Comparison of ENCODE assay signal across 8 cellular contexts in genomic region chr2:196259507-196260481, GRCh38.
A peak's percentile ranks its signal among the peaks of the same experiment; 100 is the strongest.
DNase-seq lines count a peak whose midpoint lies in the region; FAIRE-seq and TF ChIP-seq lines count a peak whose summit lies in the region.

No MANE protein-coding gene starts in this region.

- no peak for DNase-seq in activated T-cell treated with anti-CD3 and anti-CD28 coated beads, Interleukin-2, amount 50 U/mL, for 24 hours
- no peak for DNase-seq in activated T-cell treated with anti-CD3 and anti-CD28 coated beads for 4 hours
- peak; percentile 47 for DNase-seq in activated CD4-positive, alpha-beta T cell treated with anti-CD3 and anti-CD28 coated beads, Interleukin-2, amount 10 ng/mL, durations not matched to agents 7 days and 5 days
- peak; percentile 84 for DNase-seq in fibroblast of pulmonary artery (ENCODE audit: low read depth)
- DNase-seq in transverse colon = no peak
- no peak for DNase-seq in D721Med (ENCODE audit: insufficient read length, low spot score)
- DNase-seq in putamen (ENCODE audit: low spot score) = no peak
- no peak for DNase-seq in middle frontal gyrus (ENCODE audit: extremely low spot score, low spot score)

- TF ChIP-seq POLR2A in transverse colon (IDR thresholded peaks at IDR 0.05) = no peak

- CTCF ChIA-PET in activated CD4-positive, alpha-beta T cell treated with anti-CD3 and anti-CD28 coated beads, Interleukin-2, amount 10 ng/mL, durations not matched to agents 7 days and 5 days (lab: Charles Lee) = interaction anchor here (0.5 to 12.6 kb wide), 19 partner anchors 17 to 652 kb away, joined by 3 to 135 read pairs (median 4); no protein-coding TSS in a partner anchor

- TF ChIP-seq EP300 in transverse colon (IDR thresholded peaks at IDR 0.05; ENCODE audit: low read depth) = no peak

- no peaks in the 10 kb centered on the region for H3K27me3 Mint-ChIP-seq in activated T-cell treated with anti-CD3 and anti-CD28 coated beads, Interleukin-2, amount 50 U/mL, for 24 hours
- no peaks in the 10 kb centered on the region for H3K27me3 Mint-ChIP-seq in activated CD4-positive, alpha-beta T cell treated with anti-CD3 and anti-CD28 coated beads, Interleukin-2, amount 10 ng/mL, durations not matched to agents 7 days and 5 days

- POLR2A ChIA-PET in activated CD4-positive, alpha-beta T cell treated with anti-CD3 and anti-CD28 coated beads, Interleukin-2, amount 10 ng/mL, durations not matched to agents 7 days and 5 days (lab: Charles Lee) = interaction anchor here (0.6 to 1.0 kb wide), 5 partner anchors 83 to 200 kb away, joined by 3 to 7 read pairs (median 3); partner anchors contain the start of gene STK17B

- no peaks in the 10 kb centered on the region for H3K36me3 Mint-ChIP-seq in activated T-cell treated with anti-CD3 and anti-CD28 coated beads, Interleukin-2, amount 50 U/mL, for 24 hours (ENCODE audit: low read depth)
- H3K36me3 Mint-ChIP-seq in activated CD4-positive, alpha-beta T cell treated with anti-CD3 and anti-CD28 coated beads, Interleukin-2, amount 10 ng/mL, durations not matched to agents 7 days and 5 days (ENCODE audit: low read depth) = peaks cover 17% of the 10 kb centered on the region

- peak overlapping the region; percentile 4 to 43 (median 30) for H3K27ac ChIP-seq in transverse colon

- H3K36me3 ChIP-seq in transverse colon = no peaks in the 10 kb centered on the region

- H3K4me3 ChIP-seq in fibroblast of pulmonary artery (replicated peaks; ENCODE audit: low read depth, low read length) = no peak overlapping the region
- no peak overlapping the region for H3K4me3 ChIP-seq in transverse colon

- no peak for TF ChIP-seq CTCF in fibroblast of pulmonary artery (IDR thresholded peaks at IDR 0.05; ENCODE audit: low read length, missing control alignments)
- no peak for TF ChIP-seq CTCF in transverse colon (IDR thresholded peaks at IDR 0.05)
- no peak for TF ChIP-seq CTCF in D721Med (IDR thresholded peaks at IDR 0.05; ENCODE audit: insufficient read depth, missing control alignments)

- no peaks in the 10 kb centered on the region for H3K27me3 ChIP-seq in transverse colon

- FAIRE-seq in D721Med (lab: Jason Lieb, UNC) = no peak

- peaks cover 2% of the 10 kb centered on the region for H3K9me3 Mint-ChIP-seq in activated T-cell treated with anti-CD3 and anti-CD28 coated beads, Interleukin-2, amount 50 U/mL, for 24 hours
- H3K9me3 Mint-ChIP-seq in activated CD4-positive, alpha-beta T cell treated with anti-CD3 and anti-CD28 coated beads, Interleukin-2, amount 10 ng/mL, durations not matched to agents 7 days and 5 days = peaks cover 12% of the 10 kb centered on the region

- H3K4me1 Mint-ChIP-seq in activated T-cell treated with anti-CD3 and anti-CD28 coated beads, Interleukin-2, amount 50 U/mL, for 24 hours (ENCODE audit: low read depth) = peaks cover 76% of the 10 kb centered on the region
- peaks cover 73% of the 10 kb centered on the region for H3K4me1 Mint-ChIP-seq in activated CD4-positive, alpha-beta T cell treated with anti-CD3 and anti-CD28 coated beads, Interleukin-2, amount 10 ng/mL, durations not matched to agents 7 days and 5 days

- in situ Hi-C loops in transverse colon (cut with MboI; ENCODE audit: low pct_ligation_motif_present in 1 of 4, low pct_unique_long_range_greater_than_20kb in 1 of 4, low sequenced_read_pairs in 3 of 4) = loop anchor here in 1 of 4 donors (25.0 kb wide), 1 partner anchor 97 kb away; the partner anchor contains the start of gene STK17B

- peak overlapping the region; percentile 99 for H3K27ac Mint-ChIP-seq in activated T-cell treated with anti-CD3 and anti-CD28 coated beads, Interleukin-2, amount 50 U/mL, for 24 hours
- H3K27ac Mint-ChIP-seq in activated CD4-positive, alpha-beta T cell treated with anti-CD3 and anti-CD28 coated beads, Interleukin-2, amount 10 ng/mL, durations not matched to agents 7 days and 5 days = peak overlapping the region; percentile 96

- H3K4me1 ChIP-seq in transverse colon = no peaks in the 10 kb centered on the region

- no peaks in the 10 kb centered on the region for H3K9me3 ChIP-seq in transverse colon

- intact Hi-C loops in transverse colon (cut with DNase I; ENCODE audit: low total_unique reads) = no loop called here

- WGBS in transverse colon (ENCODE audit: low coverage in 1 of 2), 2 donors = 65 to 71% methylated on average over 7 of the region's 7 CpGs

- peak overlapping the region; percentile 77 for H3K4me3 Mint-ChIP-seq in activated T-cell treated with anti-CD3 and anti-CD28 coated beads, Interleukin-2, amount 50 U/mL, for 24 hours
- H3K4me3 Mint-ChIP-seq in activated CD4-positive, alpha-beta T cell treated with anti-CD3 and anti-CD28 coated beads, Interleukin-2, amount 10 ng/mL, durations not matched to agents 7 days and 5 days = peak overlapping the region; percentile 78

Comparison
In these comparisons a context has a peak if more than half of its experiments do, and no peak if none do; other contexts are left out.
1. DNase-seq: peak in activated CD4-positive, alpha-beta T cell treated with anti-CD3 and anti-CD28 coated beads, Interleukin-2, amount 10 ng/mL, durations not matched to agents 7 days and 5 days (single experiment) and fibroblast of pulmonary artery (single experiment); none in activated T-cell treated with anti-CD3 and anti-CD28 coated beads, Interleukin-2, amount 50 U/mL, for 24 hours (single experiment), activated T-cell treated with anti-CD3 and anti-CD28 coated beads for 4 hours (single experiment), transverse colon (single experiment), D721Med (single experiment), putamen (single experiment) and middle frontal gyrus (single experiment).